9 cellular contexts compared by ENCODE assay signal in genomic region chr2:190891370-190891769, GRCh38. TPM values are rescaled to one million over a fixed set of nuclear protein-coding genes. Genes with fewer than 3 reads are reported as not detected.
A peak's percentile ranks its signal among the peaks of the same experiment; 100 is the strongest.
DNase-seq lines count a peak whose midpoint lies in the region; ATAC-seq and TF ChIP-seq lines count a peak whose summit lies in the region.
"Had no signal": no experiment of that assay in that cellular context is flagged by ENCODE, and none has a peak within 500 bp of the region (broad histone marks: within the 10 kb centered on the region; RNA-seq: fewer than 3 reads in every experiment).

No MANE protein-coding gene starts in this region.

- no peaks in the 10 kb centered on the region for H3K9me3 ChIP-seq in mammary epithelial cell (replicated peaks; ENCODE audit: insufficient read depth, low read length)
- H3K9me3 ChIP-seq in adrenal gland (replicated peaks in 1 of 3), result no peaks in the 10 kb centered on the region
- H3K9me3 ChIP-seq: left ventricle myocardium inferior had no signal

- H3K36me3 Mint-ChIP-seq in effector memory CD8-positive, alpha-beta T cell (ENCODE audit: insufficient read depth), result peaks cover 68% of the 10 kb centered on the region

- H3K4me1 ChIP-seq in mammary epithelial cell (ENCODE audit: insufficient read depth, low read length), result peaks cover 9% of the 10 kb centered on the region
- peaks cover 54 to 85% of the 10 kb centered on the region in 2 donors for H3K4me1 ChIP-seq in adrenal gland (replicated peaks in 1 of 2)

- H3K4me3 ChIP-seq in GM06990 (replicated peaks; ENCODE audit: low read depth, low read length) (no peak overlapping the region), mammary epithelial cell (replicated peaks in 1 of 3; ENCODE audit: insufficient read depth in 1 of 3, low read depth in 2 of 3, low read length in 3 of 3) (no peak overlapping the region), adrenal gland (no peak overlapping the region)
- H3K4me3 ChIP-seq: left ventricle myocardium inferior had no signal

- no peaks in the 10 kb centered on the region for H3K9me3 Mint-ChIP-seq in effector memory CD8-positive, alpha-beta T cell

- H3K36me3 ChIP-seq in GM06990 (ENCODE audit: control insufficient read depth, insufficient read depth, low read length) (no peaks in the 10 kb centered on the region; the same call in 1 of the 2 replicates), mammary epithelial cell (ENCODE audit: insufficient read depth, low read length) (peaks cover 25% of the 10 kb centered on the region), adrenal gland (replicated peaks in 1 of 2) (peaks cover 0 to 13% of the 10 kb centered on the region in 2 donors)

- peaks cover 34 to 63% of the 10 kb centered on the region in 2 donors for H3K4me1 Mint-ChIP-seq in effector memory CD8-positive, alpha-beta T cell (ENCODE audit: low read depth in 2 of 2)

- in situ Hi-C loops in mammary epithelial cell (cut with MboI; ENCODE audit: low sequenced_read_pairs in 2 of 2), result no loop called here

- no peaks in the 10 kb centered on the region for H3K27me3 Mint-ChIP-seq in effector memory CD8-positive, alpha-beta T cell

- no peak overlapping the region for H3K27ac ChIP-seq in mammary epithelial cell (ENCODE audit: insufficient read depth, low read depth, low read length)
- no peak overlapping the region for H3K27ac ChIP-seq in adrenal gland
- H3K27ac ChIP-seq: left ventricle myocardium inferior had no signal

- H3K27me3 ChIP-seq in GM06990 (replicated peaks; ENCODE audit: control insufficient read depth, insufficient read depth, low read length) (no peaks in the 10 kb centered on the region), mammary epithelial cell (ENCODE audit: insufficient read depth, low read length) (no peaks in the 10 kb centered on the region), adrenal gland (no peaks in the 10 kb centered on the region)

- H3K4me2 ChIP-seq in mammary epithelial cell (ENCODE audit: insufficient read depth, low read depth, low read length), result no peak overlapping the region

- TF ChIP-seq CTCF in GM06990 (IDR thresholded peaks at IDR 0.05; ENCODE audit: insufficient read depth, low read length, poor library complexity, severe bottlenecking) (no peak), GM20000 (IDR thresholded peaks at IDR 0.05; ENCODE audit: extremely low read depth, missing control alignments) (no peak), mammary epithelial cell (conservative IDR thresholded peaks at IDR 0.05 in 1 of 2, IDR thresholded peaks at IDR 0.05 in 1 of 2; ENCODE audit: extremely low read depth in 1 of 2, insufficient read depth in 1 of 2, low read depth in 1 of 2, low read length in 2 of 2) (no peak), adrenal gland (IDR thresholded peaks at IDR 0.05) (no peak)

- CTCF ChIA-PET in mammary epithelial cell (lab: Charles Lee; ENCODE audit: low non-redundant PET), result interaction anchor here (0.5 to 0.6 kb wide), 2 partner anchors 22 to 431 kb away, joined by 3 to 4 read pairs; no protein-coding TSS in a partner anchor

- peak; percentile 45 for ATAC-seq in HG03571 (IDR thresholded peaks at IDR 0.05; ENCODE audit: unreplicated experiment)
- peak; percentile 23 for ATAC-seq in effector memory CD8-positive, alpha-beta T cell (replicated peaks)

- no peak overlapping the region for H2AFZ ChIP-seq in mammary epithelial cell (ENCODE audit: low read depth, low read length)

- peak overlapping the region in 1 of 2 donors; percentile 11 for H3K4me3 Mint-ChIP-seq in effector memory CD8-positive, alpha-beta T cell

- H3K9ac ChIP-seq in mammary epithelial cell (ENCODE audit: insufficient read depth, low read length), result no peak overlapping the region

- DNase-seq in GM06990 (ENCODE audit: extremely low read depth, insufficient read length) (peak; percentile 25), GM20000 (ENCODE audit: low spot score) (peak; percentile 36), occipital lobe (lab: John Stamatoyannopoulos, UW) (no peak), GM03348 (ENCODE audit: low spot score) (no peak), mammary epithelial cell (no peak), adrenal gland (no peak)
- DNase-seq in effector memory CD8-positive, alpha-beta T cell, result no peak
- DNase-seq: left ventricle myocardium inferior had no signal

- no TSS peak for BruUV-seq in mammary epithelial cell (replicated peaks; lab: Mats Ljungman, UMichigan)

- H4K20me1 ChIP-seq in mammary epithelial cell (ENCODE audit: insufficient read depth, low read length), result peaks cover 3% of the 10 kb centered on the region

- H3K79me2 ChIP-seq in mammary epithelial cell (ENCODE audit: insufficient read depth, low read length), result peaks cover 97% of the 10 kb centered on the region

- intact Hi-C loops in mammary epithelial cell (cut with micrococcal nuclease) (no loop called here), adrenal gland (cut with DNase I) (no loop called here)

- H3K27ac Mint-ChIP-seq in effector memory CD8-positive, alpha-beta T cell, result peak overlapping the region in 1 of 2 donors; percentile 12

- no peak for TF ChIP-seq POLR2A in adrenal gland (IDR thresholded peaks at IDR 0.05)

- dilution Hi-C loops in mammary epithelial cell (cut with HindIII; ENCODE audit: low sequenced_read_pairs), result no loop called here

RNA-seq across cellular contexts. Expression of gene GLS, which starts 10.7 kb away (rescaled TPM):
- total RNA-seq in occipital lobe (207 TPM), mammary epithelial cell (100 to 1,000 TPM; 166 to 403 TPM), adrenal gland (100 to 1,000 TPM; 103 to 527 (median 308) TPM)
- polyA plus RNA-seq in mammary epithelial cell (35.5 TPM), adrenal gland (10 to 100 TPM; 55.3 to 92.2 (median 80.6) TPM)
- polyA minus RNA-seq in mammary epithelial cell, result 408 TPM

Comparison
In these comparisons a context has a peak if more than half of its experiments do, and no peak if none do; other contexts are left out.
1. DNase-seq: peak in GM06990 (single experiment) and GM20000 (single experiment); none in effector memory CD8-positive, alpha-beta T cell (0 of 3), occipital lobe (single experiment), GM03348 (single experiment), mammary epithelial cell (single experiment) and adrenal gland (0 of 7).